ENCODE assay signal across 28 cellular contexts in genomic region chr2:11765501-11765900, GRCh38.
"Had no signal": no experiment of that assay in that cellular context is flagged by ENCODE, and none has a peak within 500 bp of the region (broad histone marks: within the 10 kb centered on the region; RNA-seq: fewer than 3 reads in every experiment).

No MANE protein-coding gene starts in this region.

- H3K9me3 Mint-ChIP-seq: activated CD4-positive, alpha-beta T cell treated with anti-CD3 and anti-CD28 coated beads, Interleukin-2, amount 10 ng/mL, durations not matched to agents 24 days and 14 days; activated CD8-positive, alpha-beta T cell treated with anti-CD3 and anti-CD28 coated beads for 36 hours; activated naive CD4-positive, alpha-beta T cell treated with anti-CD3 and anti-CD28 coated beads for 36 hours; activated naive CD8-positive, alpha-beta T cell treated with anti-CD3 and anti-CD28 coated beads for 36 hours; activated T-cell treated with anti-CD3 and anti-CD28 coated beads, Interleukin-2, amount 50 U/mL, for 72 hours; activated T-helper 17 cell treated with anti-CD3 and anti-CD28 coated beads, Interleukin-2, amount 50 U/mL, for 72 hours had no signal

- H3K27me3 ChIP-seq: brain microvascular endothelial cell had no signal

- H2AFZ ChIP-seq: PC-9 had no signal

- ATAC-seq: activated CD8-positive, alpha-beta T cell treated with anti-CD3 and anti-CD28 coated beads for 36 hours; activated T-cell treated with anti-CD3 and anti-CD28 coated beads, Interleukin-2, amount 50 U/mL, for 72 hours; activated T-helper 17 cell treated with anti-CD3 and anti-CD28 coated beads, Interleukin-2, amount 50 U/mL, for 72 hours had no signal

- H3K4me3 ChIP-seq: PC-9 had no signal

- H3K27ac Mint-ChIP-seq: activated CD4-positive, alpha-beta T cell treated with anti-CD3 and anti-CD28 coated beads, Interleukin-2, amount 10 ng/mL, durations not matched to agents 24 days and 14 days; activated CD8-positive, alpha-beta T cell treated with anti-CD3 and anti-CD28 coated beads for 36 hours; activated naive CD8-positive, alpha-beta T cell treated with anti-CD3 and anti-CD28 coated beads for 36 hours; activated T-cell treated with anti-CD3 and anti-CD28 coated beads, Interleukin-2, amount 50 U/mL, for 72 hours had no signal

- H3K9ac ChIP-seq: KMS-11 had no signal

- H3K4me2 ChIP-seq: KMS-11, PC-9 had no signal

- DNase-seq: activated CD4-positive, alpha-beta T cell treated with anti-CD3 and anti-CD28 coated beads, Interleukin-2, amount 10 ng/mL, durations not matched to agents 24 days and 14 days; activated CD4-positive, alpha-beta T cell treated with anti-CD3 and anti-CD28 coated beads, Interleukin-2, amount 50 U/mL, for 4 hours; activated CD8-positive, alpha-beta T cell treated with anti-CD3 and anti-CD28 coated beads for 36 hours; activated gamma-delta T cell treated with Interleukin-2 at 50 U/mL for 16 hours; activated naive CD4-positive, alpha-beta T cell treated with anti-CD3 and anti-CD28 coated beads for 36 hours; activated naive CD8-positive, alpha-beta T cell treated with anti-CD3 and anti-CD28 coated beads for 36 hours; activated T-cell treated with anti-CD3 and anti-CD28 coated beads, Interleukin-2, amount 50 U/mL, for 1 hour; activated T-cell treated with anti-CD3 and anti-CD28 coated beads, Interleukin-2, amount 50 U/mL, for 72 hours; amniotic stem cell; aorta; brain microvascular endothelial cell; NCI-H1092 treated with DMSO at 0.1 percent for 48 hours; NCI-H1417; NCI-H146; NCI-H187; NCI-H2029 treated with DMSO at 0.1 percent for 48 hours; NCI-H2107; NCI-H2171; NCI-H510A; NCI-H526; NCI-H748 treated with DMSO at 0.1 percent for 48 hours; NK-92 treated with Interleukin-12 subunit alpha and Interleukin-12 subunit beta, amount 100 ng/mL, for 24 hours; PC-9; Right ventricle myocardium superior; SW 1271; T-helper 1 cell had no signal

- H3K27me3 Mint-ChIP-seq: activated CD4-positive, alpha-beta T cell treated with anti-CD3 and anti-CD28 coated beads, Interleukin-2, amount 10 ng/mL, durations not matched to agents 24 days and 14 days; activated CD8-positive, alpha-beta T cell treated with anti-CD3 and anti-CD28 coated beads for 36 hours; activated naive CD8-positive, alpha-beta T cell treated with anti-CD3 and anti-CD28 coated beads for 36 hours; activated T-helper 17 cell treated with anti-CD3 and anti-CD28 coated beads, Interleukin-2, amount 50 U/mL, for 72 hours had no signal

- H3K4me3 Mint-ChIP-seq: activated CD4-positive, alpha-beta T cell treated with anti-CD3 and anti-CD28 coated beads, Interleukin-2, amount 10 ng/mL, durations not matched to agents 24 days and 14 days; activated CD8-positive, alpha-beta T cell treated with anti-CD3 and anti-CD28 coated beads for 36 hours; activated naive CD4-positive, alpha-beta T cell treated with anti-CD3 and anti-CD28 coated beads for 36 hours; activated naive CD8-positive, alpha-beta T cell treated with anti-CD3 and anti-CD28 coated beads for 36 hours; activated T-cell treated with anti-CD3 and anti-CD28 coated beads, Interleukin-2, amount 50 U/mL, for 72 hours; activated T-helper 17 cell treated with anti-CD3 and anti-CD28 coated beads, Interleukin-2, amount 50 U/mL, for 72 hours had no signal

- H3K27ac ChIP-seq: brain microvascular endothelial cell, KMS-11, PC-9 had no signal
